17 cellular contexts compared by ENCODE assay signal in the genomic region with DNA sequence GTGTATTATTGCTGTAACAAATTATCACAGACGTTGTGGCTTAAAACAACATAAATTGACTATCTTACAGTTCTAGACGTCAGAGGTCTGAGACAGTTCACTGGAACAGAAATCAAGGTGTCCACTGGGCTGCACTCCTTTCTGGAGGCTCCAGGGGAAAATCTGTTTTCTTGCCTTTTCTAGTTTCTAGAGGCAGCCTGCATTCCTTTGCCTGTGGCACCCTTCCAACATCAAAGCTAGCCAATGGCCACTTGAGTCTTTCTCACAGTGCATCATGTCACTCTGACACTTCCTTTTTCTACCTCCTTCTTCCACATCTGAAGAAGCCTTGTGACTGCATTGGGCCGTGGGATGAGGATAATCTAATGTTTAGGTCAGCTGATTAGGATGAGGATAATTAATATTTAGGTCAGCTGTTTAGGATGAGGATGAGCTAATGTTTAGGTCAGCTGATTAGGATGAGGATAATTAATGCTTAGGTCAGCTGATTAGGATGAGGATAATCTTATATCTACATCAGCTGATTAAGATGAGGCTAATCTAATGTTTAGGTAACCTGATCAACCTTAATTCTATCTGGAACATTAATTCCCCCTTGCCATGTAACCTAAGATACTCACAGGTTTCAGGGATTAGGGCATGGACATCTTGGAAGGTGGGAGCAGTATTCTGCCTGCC.
DNase-seq lines count a peak whose midpoint lies in the region; ATAC-seq and TF ChIP-seq lines count a peak whose summit lies in the region.
"Had no signal": no experiment of that assay in that cellular context is flagged by ENCODE, and none has a peak within 500 bp of the region (broad histone marks: within the 10 kb centered on the region; RNA-seq: fewer than 3 reads in every experiment).

No MANE protein-coding gene starts in this region.

- H3K4me1 ChIP-seq in A673 (ENCODE audit: insufficient read depth, low read length, poor library complexity, severe bottlenecking), result no peaks in the 10 kb centered on the region
- no peaks in the 10 kb centered on the region for H3K4me1 ChIP-seq in PC-3 (ENCODE audit: insufficient read depth, low read length)
- H3K4me1 ChIP-seq: heart right ventricle, suprapubic skin had no signal

- BruUV-seq in A673 (replicated peaks; lab: Mats Ljungman, UMichigan) (no TSS peak), PC-3 (replicated peaks; lab: Mats Ljungman, UMichigan) (no TSS peak)

- no peak overlapping the region for H3K4me2 ChIP-seq in PC-3 (ENCODE audit: low read length)

- DNase-seq in A673 (ENCODE audit: low spot score) (peak; percentile 2), GM04504 (ENCODE audit: low read depth) (peak; percentile 62), RPMI8226 (peak; percentile 42), fibroblast of the aortic adventitia (ENCODE audit: low read depth) (peak; percentile 44), PC-3 (no peak), posterior cingulate gyrus (no peak), NCI-H1105 treated with DMSO at 0.1 percent for 48 hours (lab: John Stamatoyannopoulos, UW) (no peak)
- DNase-seq: activated CD4-positive, CD25-positive, alpha-beta regulatory T cell treated with anti-CD3 and anti-CD28 coated beads, Interleukin-2, amount 50 U/mL, for 72 hours; heart right ventricle; NCI-H2171; nucleus accumbens; SHP77; stimulated activated CD4-positive, alpha-beta T cell treated with anti-CD3 and anti-CD28 coated beads, Interleukin-4, amount 100 ng/mL, for 24 hours; stimulated activated CD8-positive, alpha-beta memory T cell treated with anti-CD3 and anti-CD28 coated beads, Interleukin-4, amount 100 ng/mL, for 48 hours had no signal

- no peak overlapping the region for H3K27ac ChIP-seq in A673 (ENCODE audit: low read depth, low read length, poor library complexity, severe bottlenecking)
- H3K27ac ChIP-seq in PC-3 (ENCODE audit: low read length), result no peak overlapping the region
- H3K27ac ChIP-seq: epithelial cell of prostate, heart right ventricle, suprapubic skin had no signal

- H3K36me3 ChIP-seq in A673 (ENCODE audit: insufficient read depth, low read length, poor library complexity, severe bottlenecking) (no peaks in the 10 kb centered on the region), PC-3 (ENCODE audit: low read depth, low read length) (no peaks in the 10 kb centered on the region)
- H3K36me3 ChIP-seq: heart right ventricle, suprapubic skin had no signal

- intact Hi-C loops in A673 (cut with micrococcal nuclease; ENCODE audit: unreplicated experiment) (no loop called here), PC-3 (cut with micrococcal nuclease) (no loop called here), posterior cingulate gyrus (cut with DNase I) (no loop called here)

- CTCF ChIA-PET in A673 (lab: Charles Lee) (no interaction called here), PC-3 (lab: Charles Lee) (no interaction called here)

- no peak for ATAC-seq in PC-3
- no peak for ATAC-seq in GM18511 (IDR thresholded peaks at IDR 0.05; ENCODE audit: unreplicated experiment)

- no peak overlapping the region for H2AFZ ChIP-seq in PC-3 (ENCODE audit: low read length)

- no peaks in the 10 kb centered on the region for H3K27me3 ChIP-seq in A673 (replicated peaks; ENCODE audit: insufficient read depth, low read depth, low read length, poor library complexity)
- H3K27me3 ChIP-seq in PC-3 (ENCODE audit: low read length), result no peaks in the 10 kb centered on the region
- H3K27me3 ChIP-seq: heart right ventricle, suprapubic skin had no signal

- no peaks in the 10 kb centered on the region for H3F3A ChIP-seq in PC-3 (ENCODE audit: low read length, unreplicated experiment)

- no peaks in the 10 kb centered on the region for H4K20me1 ChIP-seq in PC-3 (ENCODE audit: low read length)

- no peaks in the 10 kb centered on the region for H3K9me2 ChIP-seq in PC-3 (replicated peaks; ENCODE audit: low read length)

- H3K9ac ChIP-seq in PC-3 (ENCODE audit: low read length), result no peak overlapping the region

- TF ChIP-seq CTCF in A673 (conservative IDR thresholded peaks at IDR 0.05; ENCODE audit: low read depth, low read length) (no peak), fibroblast of the aortic adventitia (IDR thresholded peaks at IDR 0.05; ENCODE audit: insufficient read depth, low read length) (no peak), PC-3 (conservative IDR thresholded peaks at IDR 0.05; ENCODE audit: low read depth, low read length) (no peak)

- POLR2A ChIA-PET in A673 (lab: Charles Lee; ENCODE audit: low non-redundant PET), result no interaction called here
- POLR2A ChIA-PET in PC-3 (lab: Charles Lee; ENCODE audit: unreplicated experiment), result no interaction called here

- no peaks in the 10 kb centered on the region for H3K9me3 ChIP-seq in A673 (ENCODE audit: low read depth, low read length, poor library complexity, severe bottlenecking)
- no peaks in the 10 kb centered on the region for H3K9me3 ChIP-seq in PC-3 (ENCODE audit: low read length)
- H3K9me3 ChIP-seq: heart right ventricle, suprapubic skin had no signal

- H3K4me3 ChIP-seq in A673 (ENCODE audit: low read depth, low read length, poor library complexity, severe bottlenecking) (no peak overlapping the region), fibroblast of the aortic adventitia (ENCODE audit: low read depth, low read length) (no peak overlapping the region), PC-3 (ENCODE audit: low read length) (no peak overlapping the region)
- H3K4me3 ChIP-seq: heart right ventricle, suprapubic skin had no signal

- H3K79me2 ChIP-seq in PC-3 (ENCODE audit: low read length), result no peaks in the 10 kb centered on the region

Comparison
In these comparisons a context has a peak if more than half of its experiments do, and no peak if none do; other contexts are left out.
1. DNase-seq: peak in A673 (single experiment), GM04504 (single experiment), RPMI8226 (single experiment) and fibroblast of the aortic adventitia (single experiment); none in PC-3 (single experiment), posterior cingulate gyrus (0 of 10) and NCI-H1105 treated with DMSO at 0.1 percent for 48 hours (single experiment).